Comparison of ENCODE assay signal across 24 cellular contexts in the genomic region with DNA sequence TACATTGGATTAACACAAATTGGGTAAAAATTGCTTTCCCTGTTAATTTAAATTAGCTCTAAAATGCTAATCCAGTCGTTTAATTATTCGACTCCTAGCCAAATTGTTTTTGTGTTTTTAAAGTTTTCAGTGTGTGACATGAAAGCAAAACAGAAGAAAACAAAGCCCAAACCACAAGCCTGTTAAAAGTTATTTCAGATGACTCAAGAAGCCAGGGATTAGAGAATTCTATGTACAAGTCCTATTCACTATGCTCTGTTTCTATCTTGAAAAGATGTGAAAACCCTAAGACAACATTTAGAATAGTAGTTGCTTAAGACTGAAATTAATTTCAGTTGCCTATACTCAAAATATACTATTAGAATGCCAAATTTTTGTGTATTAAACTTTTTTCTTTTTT.
DNase-seq lines count a peak whose midpoint lies in the region; FAIRE-seq and TF ChIP-seq lines count a peak whose summit lies in the region.
"Had no signal": no experiment of that assay in that cellular context is flagged by ENCODE, and none has a peak within 500 bp of the region (broad histone marks: within the 10 kb centered on the region; RNA-seq: fewer than 3 reads in every experiment).

No MANE protein-coding gene starts in this region.

- in situ Hi-C loops in HAP-1 (cut with MboI; ENCODE audit: low sequenced_read_pairs): no loop called here

- no peaks in the 10 kb centered on the region for H3K36me3 ChIP-seq in HAP-1 (replicated peaks)

- H3K9me3 ChIP-seq in HAP-1: no peaks in the 10 kb centered on the region

- TF ChIP-seq CTCF in fibroblast of villous mesenchyme (IDR thresholded peaks at IDR 0.05; ENCODE audit: insufficient read depth, low read depth, low read length): no peak
- no peak for TF ChIP-seq CTCF in D721Med (IDR thresholded peaks at IDR 0.05; ENCODE audit: insufficient read depth, missing control alignments)

- no peak overlapping the region for H3K27ac ChIP-seq in substantia nigra (ENCODE audit: low read depth, low read length, poor library complexity, severe bottlenecking)
- H3K27ac ChIP-seq: 22Rv1, KMS-11, RWPE1, SK-N-MC had no signal

- H3K27me3 ChIP-seq in HAP-1 (ENCODE audit: low read depth): no peaks in the 10 kb centered on the region

- DNase-seq in AG08395 (ENCODE audit: low spot score) (peak; percentile 21), amniotic epithelial cell (ENCODE audit: low read depth) (peak; percentile 73), fibroblast of villous mesenchyme (ENCODE audit: low read depth) (peak; percentile 57), pons (ENCODE audit: low spot score) (peak; percentile 12), NCI-H82 treated with DMSO at 0.1 percent for 48 hours (lab: John Stamatoyannopoulos, UW; ENCODE audit: unreplicated experiment) (no peak), substantia nigra (lab: John Stamatoyannopoulos, UW) (no peak), HAP-1 (ENCODE audit: low spot score in 2 of 2) (no peak), D721Med (ENCODE audit: insufficient read length, low spot score) (no peak)
- DNase-seq: ACHN; AML-193; C1 segment of cervical spinal cord; CD8-positive, alpha-beta T cell; DMS153; MV-4-11; NCI-H1694 treated with DMSO at 0.1 percent for 48 hours; NCI-H2081 treated with DMSO at 0.1 percent for 48 hours; SHP77 treated with DMSO at 0.1 percent for 48 hours had no signal

- H3K4me3 ChIP-seq in fibroblast of villous mesenchyme (ENCODE audit: low read depth, low read length): no peak overlapping the region
- no peak overlapping the region for H3K4me3 ChIP-seq in HAP-1
- H3K4me3 ChIP-seq: SK-N-MC had no signal

- H3K4me1 ChIP-seq in HAP-1: no peaks in the 10 kb centered on the region

- no peak for FAIRE-seq in D721Med (lab: Jason Lieb, UNC)
- FAIRE-seq: GM18507, H1, HTR-8/SVneo had no signal

Comparison
In these comparisons a context has a peak if more than half of its experiments do, and no peak if none do; other contexts are left out.
1. DNase-seq: peak in AG08395 (single experiment), amniotic epithelial cell (single experiment), fibroblast of villous mesenchyme (single experiment) and pons (single experiment); none in NCI-H82 treated with DMSO at 0.1 percent for 48 hours (single experiment), substantia nigra (0 of 49), HAP-1 (0 of 2) and D721Med (single experiment).